ENCODE assay signal across 8 cellular contexts in genomic region chr17:42194133-42194899, GRCh38. TPM values are rescaled to one million over a fixed set of nuclear protein-coding genes. Genes with fewer than 3 reads are reported as not detected.
DNase-seq lines count a peak whose midpoint lies in the region; ATAC-seq and TF ChIP-seq lines count a peak whose summit lies in the region.

Gene GHDC, minus strand, starts transcription at chr17:42194494. Its CDS starts 913 bp downstream, at chr17:42193581.

- peaks cover 15% of the 10 kb centered on the region for H3K4me1 Mint-ChIP-seq in MCF 10A (ENCODE audit: insufficient read depth, unreplicated experiment)

- H3K36me3 Mint-ChIP-seq in MCF 10A (ENCODE audit: insufficient read depth, unreplicated experiment): peaks cover 6% of the 10 kb centered on the region

- DNase-seq in NCI-H2107 (lab: John Stamatoyannopoulos, UW) (peak; percentile 55), UCSD-AML1 (lab: John Stamatoyannopoulos, UW; ENCODE audit: unreplicated experiment) (peak; percentile 85), MCF 10A (ENCODE audit: unreplicated experiment) (peak; percentile 82), iPS-NIHi11 (ENCODE audit: low spot score) (peak; percentile 89), amniotic stem cell (lab: John Stamatoyannopoulos, UW) (no peak)

- no peaks in the 10 kb centered on the region for H3K27me3 Mint-ChIP-seq in MCF 10A (ENCODE audit: insufficient read depth, unreplicated experiment)

- ATAC-seq in HG02870 (IDR thresholded peaks at IDR 0.05; ENCODE audit: unreplicated experiment): peak; percentile 79

- peak; percentile 71 for TF ChIP-seq POLR2A in GM15510 (IDR thresholded peaks at IDR 0.05; ENCODE audit: borderline replicate concordance, extremely low read depth, insufficient read length)

- peak within 1 kb of the TSS; percentile 92 for H3K4me3 Mint-ChIP-seq in MCF 10A (ENCODE audit: unreplicated experiment)

- POLR2A ChIA-PET in MCF 10A (lab: Yijun Ruan, JAX): interaction anchor here (0.6 to 1.6 kb wide), 10 partner anchors 12 to 708 kb away, joined by 3 to 11 read pairs (median 4); partner anchors contain the start of genes KAT2A and STAT5B

- H3K9me3 Mint-ChIP-seq in MCF 10A (ENCODE audit: unreplicated experiment): no peaks in the 10 kb centered on the region

- CTCF ChIA-PET in MCF 10A (lab: Yijun Ruan, JAX): interaction anchor here (0.6 to 0.9 kb wide), 3 partner anchors 10 to 368 kb away, joined by 3 read pairs; no protein-coding TSS in a partner anchor

- no TSS peak for BruUV-seq in MCF 10A (replicated peaks; lab: Mats Ljungman, UMichigan)

- peak within 1 kb of the TSS; percentile 40 to 69 (median 51) for H3K4me3 ChIP-seq in skin epidermis

- TF ChIP-seq CTCF in MCF 10A (IDR thresholded peaks at IDR 0.05; ENCODE audit: unreplicated experiment): no peak

- H3K27ac Mint-ChIP-seq in MCF 10A (ENCODE audit: low read depth, unreplicated experiment): peak within 1 kb of the TSS; percentile 79

- H3K27ac ChIP-seq in skin epidermis: peak within 1 kb of the TSS in 20 of 21 experiments; percentile 62 to 94 (median 84)

- intact Hi-C loops in MCF 10A (cut with micrococcal nuclease): no loop called here

RNA-seq across cellular contexts. Expression of gene GHDC, which starts in this region (rescaled TPM):
- 6.8 and 8.9 TPM in 2 replicates for total RNA-seq in MCF 10A (2022)
